ENCODE assay signal across 1 cellular context in the genomic region with DNA sequence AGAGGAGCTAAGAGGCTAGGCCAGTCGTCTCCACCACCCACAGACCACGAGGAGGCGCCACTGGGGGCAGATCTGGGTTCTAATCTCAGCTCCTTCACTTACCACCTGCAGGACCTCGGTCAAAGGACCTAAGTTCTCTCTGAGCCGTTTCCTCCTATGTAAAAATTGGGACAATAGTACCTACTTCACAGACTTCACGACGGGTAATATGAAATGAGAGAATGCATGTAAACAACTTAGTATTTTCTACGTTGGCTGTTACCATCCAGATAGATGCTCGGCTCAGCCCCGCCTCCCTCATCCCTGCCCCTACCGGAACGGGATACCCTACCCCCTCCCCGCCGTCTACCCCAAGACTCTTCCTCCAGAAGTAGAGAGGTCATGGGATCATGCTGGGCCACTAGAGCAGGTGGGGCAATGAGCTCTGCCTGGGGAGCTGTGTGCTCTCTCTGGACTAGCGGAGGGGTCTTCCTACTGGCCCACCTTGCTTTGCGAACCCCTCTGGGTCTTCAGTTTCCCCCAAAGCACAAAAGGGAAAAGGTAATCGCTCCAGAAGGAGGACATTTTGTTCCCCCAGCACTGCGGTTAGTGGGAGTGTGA.
TF ChIP-seq lines count a peak whose summit lies in the region.

No MANE protein-coding gene starts in this region.

TF ChIP-seq in endothelial cell of umbilical vein, 7 proteins besides CTCF, POLR2A, EP300 and RAD21:
- TF ChIP-seq, protein P1, sequence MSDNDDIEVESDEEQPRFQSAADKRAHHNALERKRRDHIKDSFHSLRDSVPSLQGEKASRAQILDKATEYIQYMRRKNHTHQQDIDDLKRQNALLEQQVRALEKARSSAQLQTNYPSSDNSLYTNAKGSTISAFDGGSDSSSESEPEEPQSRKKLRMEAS (IDR thresholded peaks at IDR 0.05; ENCODE audit: insufficient read depth, insufficient read length): no peak
- no peak for TF ChIP-seq FOS (IDR thresholded peaks at IDR 0.05; ENCODE audit: borderline replicate concordance, insufficient read depth, low read length)
- TF ChIP-seq GATA2 (IDR thresholded peaks at IDR 0.05; ENCODE audit: insufficient read depth, insufficient read length, low read depth, low read length): no peak
- no peak for TF ChIP-seq JUN (IDR thresholded peaks at IDR 0.05; ENCODE audit: borderline replicate concordance, insufficient read depth, insufficient read length, low read depth)
